In the genomic region with DNA sequence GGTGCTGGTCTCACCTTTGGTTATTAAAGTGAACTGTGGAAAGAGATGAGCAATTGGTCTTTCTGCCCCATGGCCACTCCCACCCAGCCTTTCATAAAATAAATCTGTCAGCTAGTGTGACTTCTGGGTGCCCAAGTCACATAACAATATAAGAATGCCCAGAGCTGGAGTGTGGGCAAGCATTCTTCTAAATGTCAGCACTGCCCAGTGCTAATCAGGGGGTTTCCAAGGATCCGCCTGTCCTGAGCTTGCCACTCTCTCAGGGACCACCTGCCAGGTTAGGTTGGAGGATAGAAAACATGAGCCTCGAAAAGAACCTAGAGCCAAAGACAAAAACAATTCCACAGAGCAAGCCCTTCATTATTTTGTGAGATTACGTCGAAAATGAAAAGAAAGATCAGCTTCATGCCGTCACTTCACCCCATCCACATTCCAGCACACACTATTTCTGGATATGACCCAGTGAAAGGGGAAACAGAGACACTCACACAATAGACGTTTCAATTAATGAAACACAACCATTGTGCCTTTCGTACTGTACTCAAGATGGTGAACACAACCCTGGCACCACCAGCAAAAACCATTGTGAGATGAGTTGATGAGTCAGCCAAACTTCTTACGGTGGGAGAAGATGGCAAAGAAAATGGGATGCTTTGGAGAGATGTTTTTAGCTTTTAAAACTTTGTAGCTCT, we compare ENCODE assay signal across 2 cellular contexts.
TF ChIP-seq lines count a peak whose summit lies in the region.

No MANE protein-coding gene starts in this region.

TF ChIP-seq in HepG2, 621 proteins besides CTCF, POLR2A, EP300 and RAD21:
- peak; percentile 65 for TF ChIP-seq RBM22 (optimal IDR thresholded peaks at IDR 0.05; ENCODE audit: low read length)
- TF ChIP-seq, protein P1, sequence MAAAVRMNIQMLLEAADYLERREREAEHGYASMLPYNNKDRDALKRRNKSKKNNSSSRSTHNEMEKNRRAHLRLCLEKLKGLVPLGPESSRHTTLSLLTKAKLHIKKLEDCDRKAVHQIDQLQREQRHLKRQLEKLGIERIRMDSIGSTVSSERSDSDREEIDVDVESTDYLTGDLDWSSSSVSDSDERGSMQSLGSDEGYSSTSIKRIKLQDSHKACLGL (CRISPR knock-in tag; IDR thresholded peaks at IDR 0.05) = no peak
- no peak for TF ChIP-seq ZFP36L2 (CRISPR knock-in tag; IDR thresholded peaks at IDR 0.05)
- TF ChIP-seq ARID5B (CRISPR knock-in tag; IDR thresholded peaks at IDR 0.05) = no peak
- TF ChIP-seq NR2C2 (CRISPR knock-in tag; IDR thresholded peaks at IDR 0.05; ENCODE audit: borderline replicate concordance) = no peak
- no peak for TF ChIP-seq ZNF382 (CRISPR knock-in tag; IDR thresholded peaks at IDR 0.05; ENCODE audit: borderline replicate concordance)

TF ChIP-seq in GM12878, 131 proteins besides CTCF, POLR2A, EP300 and RAD21:
- TF ChIP-seq ZNF207 (IDR thresholded peaks at IDR 0.05; ENCODE audit: borderline replicate concordance) (no peak), ATF7 (IDR thresholded peaks at IDR 0.05; ENCODE audit: low read depth) (no peak), BCLAF1 (IDR thresholded peaks at IDR 0.05) (no peak), SMAD1 (IDR thresholded peaks at IDR 0.05; ENCODE audit: low read depth, partially characterized antibody) (no peak), STAT3 (IDR thresholded peaks at IDR 0.05; ENCODE audit: low read depth, low read length) (no peak), BACH1 (IDR thresholded peaks at IDR 0.05; ENCODE audit: borderline replicate concordance) (no peak), MYB (IDR thresholded peaks at IDR 0.05; ENCODE audit: borderline replicate concordance, low read depth, low read length) (no peak), LARP7 (IDR thresholded peaks at IDR 0.05) (no peak), RUNX3 (IDR thresholded peaks at IDR 0.05; ENCODE audit: low read length) (no peak), CREM (IDR thresholded peaks at IDR 0.05; ENCODE audit: low read depth) (no peak), MEF2A (IDR thresholded peaks at IDR 0.05; ENCODE audit: insufficient read depth, low read depth, low read length) (no peak), ZBED1 (IDR thresholded peaks at IDR 0.05; ENCODE audit: borderline replicate concordance) (no peak), NRF1 (conservative IDR thresholded peaks at IDR 0.05; ENCODE audit: low read depth, low read length) (no peak), EED (IDR thresholded peaks at IDR 0.05; ENCODE audit: low read depth) (no peak), KDM1A (IDR thresholded peaks at IDR 0.05; ENCODE audit: borderline replicate concordance) (no peak), SUZ12 (IDR thresholded peaks at IDR 0.05; ENCODE audit: unreplicated experiment) (no peak), TAF1 (IDR thresholded peaks at IDR 0.05; ENCODE audit: borderline replicate concordance, low read depth, low read length) (no peak), SRF (IDR thresholded peaks at IDR 0.05; ENCODE audit: low read depth in 2 of 2, low read length in 2 of 2) (no peak)
- TF ChIP-seq, protein P2, sequence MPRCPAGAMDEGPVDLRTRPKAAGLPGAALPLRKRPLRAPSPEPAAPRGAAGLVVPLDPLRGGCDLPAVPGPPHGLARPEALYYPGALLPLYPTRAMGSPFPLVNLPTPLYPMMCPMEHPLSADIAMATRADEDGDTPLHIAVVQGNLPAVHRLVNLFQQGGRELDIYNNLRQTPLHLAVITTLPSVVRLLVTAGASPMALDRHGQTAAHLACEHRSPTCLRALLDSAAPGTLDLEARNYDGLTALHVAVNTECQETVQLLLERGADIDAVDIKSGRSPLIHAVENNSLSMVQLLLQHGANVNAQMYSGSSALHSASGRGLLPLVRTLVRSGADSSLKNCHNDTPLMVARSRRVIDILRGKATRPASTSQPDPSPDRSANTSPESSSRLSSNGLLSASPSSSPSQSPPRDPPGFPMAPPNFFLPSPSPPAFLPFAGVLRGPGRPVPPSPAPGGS (IDR thresholded peaks at IDR 0.05; ENCODE audit: borderline replicate concordance, insufficient read depth, low read depth, low read length, poor library complexity, severe bottlenecking) = no peak
- TF ChIP-seq, protein P3, sequence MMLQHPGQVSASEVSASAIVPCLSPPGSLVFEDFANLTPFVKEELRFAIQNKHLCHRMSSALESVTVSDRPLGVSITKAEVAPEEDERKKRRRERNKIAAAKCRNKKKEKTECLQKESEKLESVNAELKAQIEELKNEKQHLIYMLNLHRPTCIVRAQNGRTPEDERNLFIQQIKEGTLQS (IDR thresholded peaks at IDR 0.05; ENCODE audit: borderline replicate concordance, extremely low read depth, low read depth, low read length) = no peak
